ENCODE assay signal across 2 cellular contexts in genomic region chr2:151292124-151292523, GRCh38.
TF ChIP-seq lines count a peak whose summit lies in the region.

No MANE protein-coding gene starts in this region.

TF ChIP-seq in GM12891, 5 proteins besides CTCF, POLR2A, EP300 and RAD21:
- TF ChIP-seq SPI1 (IDR thresholded peaks at IDR 0.05; ENCODE audit: low read depth, low read length): no peak
- no peak for TF ChIP-seq PAX5 (IDR thresholded peaks at IDR 0.05; ENCODE audit: insufficient read depth, low read length, severe bottlenecking)
- TF ChIP-seq TAF1 (IDR thresholded peaks at IDR 0.05; ENCODE audit: low read depth, low read length): no peak
- no peak for TF ChIP-seq POLR2AphosphoS5 (IDR thresholded peaks at IDR 0.05; ENCODE audit: low read depth, low read length)
TF ChIP-seq in GM12891: peak in this region for 0.

TF ChIP-seq in K562, 482 proteins besides CTCF, POLR2A, EP300 and RAD21 (continues in another document):
- TF ChIP-seq CEBPZ (IDR thresholded peaks at IDR 0.05; ENCODE audit: borderline replicate concordance, low read depth, low read length) (no peak), CHCHD3 (CRISPR knock-in tag; IDR thresholded peaks at IDR 0.05) (no peak), ARID1B (IDR thresholded peaks at IDR 0.05) (peak; percentile 38; the same call in 1 of the 2 replicates), PRMT5 (CRISPR knock-in tag; IDR thresholded peaks at IDR 0.05) (no peak), ZNF583 (CRISPR knock-in tag; IDR thresholded peaks at IDR 0.05) (no peak), DDX20 (tag; IDR thresholded peaks at IDR 0.05; ENCODE audit: low read depth) (no peak), MLX (CRISPR knock-in tag; conservative IDR thresholded peaks at IDR 0.05) (no peak), PBX2 (CRISPR knock-in tag; IDR thresholded peaks at IDR 0.05; ENCODE audit: low read depth) (no peak), PBX2 (tag; conservative IDR thresholded peaks at IDR 0.05; ENCODE audit: low read depth) (peak; percentile 14; the same call in 1 of the 2 replicates), BCOR (IDR thresholded peaks at IDR 0.05) (no peak), ZNF780A (CRISPR knock-in tag; IDR thresholded peaks at IDR 0.05) (no peak), PYGO2 (tag; IDR thresholded peaks at IDR 0.05) (no peak), CBX8 (IDR thresholded peaks at IDR 0.05; ENCODE audit: borderline replicate concordance, extremely low read depth, low read depth, low read length, poor library complexity, severe bottlenecking) (no peak), DNMT1 (IDR thresholded peaks at IDR 0.05) (no peak), PTRF (tag; IDR thresholded peaks at IDR 0.05) (no peak), NFIX (CRISPR knock-in tag; IDR thresholded peaks at IDR 0.05; ENCODE audit: low read depth) (no peak), PRPF4 (IDR thresholded peaks at IDR 0.05; ENCODE audit: insufficient read depth, low read depth, low read length, poor library complexity, severe bottlenecking) (no peak), THAP7 (CRISPR knock-in tag; IDR thresholded peaks at IDR 0.05) (no peak), NR2C1 (IDR thresholded peaks at IDR 0.05) (no peak), NR2C1 (tag; IDR thresholded peaks at IDR 0.05) (no peak), ZNF23 (CRISPR knock-in tag; IDR thresholded peaks at IDR 0.05) (no peak), PRDM10 (IDR thresholded peaks at IDR 0.05; ENCODE audit: partially characterized antibody) (no peak), PTTG1 (tag; IDR thresholded peaks at IDR 0.05; ENCODE audit: low read depth) (no peak), ZNF318 (IDR thresholded peaks at IDR 0.05; ENCODE audit: borderline replicate concordance in 1 of 2, low read depth in 1 of 2) (no peak), DACH1 (IDR thresholded peaks at IDR 0.05; ENCODE audit: partially characterized antibody) (peak; percentile 24), DPF2 (IDR thresholded peaks at IDR 0.05) (peak; percentile 32; the same call in 1 of the 2 replicates), JUND (IDR thresholded peaks at IDR 0.05; ENCODE audit: borderline replicate concordance, low read depth, low read length) (peak; percentile 3; the same call in 1 of the 2 replicates), JUND (tag; IDR thresholded peaks at IDR 0.05; ENCODE audit: borderline replicate concordance, low read depth, low read length) (no peak), ZNF717 (CRISPR knock-in tag; IDR thresholded peaks at IDR 0.05) (no peak), SMARCB1 (IDR thresholded peaks at IDR 0.05; ENCODE audit: insufficient read length, low read depth) (no peak), TSC22D4 (tag; IDR thresholded peaks at IDR 0.05) (no peak), ARID3A (IDR thresholded peaks at IDR 0.05; ENCODE audit: borderline replicate concordance, low read depth, low read length) (0 out of 2 replicates have a peak, but pooled peaks have one; percentile 44), ZNF134 (CRISPR knock-in tag; conservative IDR thresholded peaks at IDR 0.05) (no peak), NFE2L1 (tag; IDR thresholded peaks at IDR 0.05; ENCODE audit: borderline replicate concordance, low read depth) (no peak), HDAC2 (IDR thresholded peaks at IDR 0.05) (no peak), ZNF184 (CRISPR knock-in tag; IDR thresholded peaks at IDR 0.05) (no peak), ELF2 (CRISPR knock-in tag; IDR thresholded peaks at IDR 0.05) (no peak)
